ENCODE assay signal across 10 cellular contexts in genomic region chr9:4334439-4334838, GRCh38. TPM values are rescaled to one million over a fixed set of nuclear protein-coding genes. Genes with fewer than 3 reads are reported as not detected.
DNase-seq lines count a peak whose midpoint lies in the region; ATAC-seq, FAIRE-seq and TF ChIP-seq lines count a peak whose summit lies in the region.
"Had no signal": no experiment of that assay in that cellular context is flagged by ENCODE, and none has a peak within 500 bp of the region (broad histone marks: within the 10 kb centered on the region; RNA-seq: fewer than 3 reads in every experiment).

No MANE protein-coding gene starts in this region.

- no peak for TF ChIP-seq RAD21 in HepG2 (CRISPR knock-in tag; IDR thresholded peaks at IDR 0.05)

- CTCF ChIA-PET in HepG2 (lab: Yijun Ruan, JAX; ENCODE audit: low intra/inter-chr PET ratio, low total read pairs), result no interaction called here

- no peaks in the 10 kb centered on the region for H3K27me3 ChIP-seq in HepG2 (ENCODE audit: control insufficient read depth in 1 of 2, insufficient read depth in 2 of 2, low read length in 2 of 2)

- H3K79me2 ChIP-seq in HepG2 (ENCODE audit: insufficient read depth, low read length), result no peaks in the 10 kb centered on the region

- 0% methylated on average over 2 of the region's 3 CpGs for WGBS in HepG2 (ENCODE audit: low lambda C conversion rate)

- TF ChIP-seq EP300 in HepG2 (IDR thresholded peaks at IDR 0.05; ENCODE audit: low read depth in 2 of 2, low read length in 2 of 2) (no peak), HepG2 (CRISPR knock-in tag; IDR thresholded peaks at IDR 0.05; ENCODE audit: borderline replicate concordance) (no peak)

- no peaks in the 10 kb centered on the region for H4K20me1 ChIP-seq in HepG2 (ENCODE audit: insufficient read depth, low read length)

- H3K4me2 ChIP-seq in HepG2 (ENCODE audit: low read depth, low read length), result no peak overlapping the region

- no peak overlapping the region for H3K27ac ChIP-seq in HepG2 (ENCODE audit: extremely low read length, insufficient read depth, low read length)

- H3K9ac ChIP-seq in HepG2 (ENCODE audit: insufficient read depth, low read depth, low read length), result no peak overlapping the region

- TF ChIP-seq CTCF in HepG2 (CRISPR knock-in tag; IDR thresholded peaks at IDR 0.05), result no peak

- no peak overlapping the region for H3K4me3 ChIP-seq in HepG2 (replicated peaks in 1 of 3; ENCODE audit: insufficient read depth in 1 of 3, low read depth in 2 of 3, low read length in 3 of 3)

- 0 out of 2 replicates have a peak, but pooled peaks cover 8% of the 10 kb centered on the region for H3K4me1 ChIP-seq in HepG2 (ENCODE audit: insufficient read depth, low read length)

- intact Hi-C loops in HepG2 (cut with micrococcal nuclease; ENCODE audit: unreplicated experiment), result no loop called here

- POLR2A ChIA-PET in HepG2 (lab: Yijun Ruan, JAX), result no interaction called here

- H3K36me3 ChIP-seq in HepG2 (replicated peaks in 1 of 2; ENCODE audit: control insufficient read depth in 1 of 2, insufficient read depth in 2 of 2, low read length in 2 of 2), result no peaks in the 10 kb centered on the region

- no peak for FAIRE-seq in HepG2 (lab: Jason Lieb, UNC)

- ATAC-seq in HepG2, result peak; percentile 84
- ATAC-seq in HG03135 (IDR thresholded peaks at IDR 0.05; ENCODE audit: unreplicated experiment), result no peak

- BruUV-seq in HepG2 (replicated peaks; lab: Mats Ljungman, UMichigan), result no TSS peak

- no peak for TF ChIP-seq POLR2A in HepG2 (IDR thresholded peaks at IDR 0.05; ENCODE audit: insufficient read depth in 1 of 2, low read depth in 2 of 2, low read length in 2 of 2)

- H2AFZ ChIP-seq in HepG2 (ENCODE audit: low read length), result no peak overlapping the region

- no peaks in the 10 kb centered on the region for H3K9me3 ChIP-seq in HepG2 (ENCODE audit: low read length)

- DNase-seq in ACHN (peak; percentile 46), NCI-H2081 (lab: John Stamatoyannopoulos, UW) (peak; percentile 65 to 81), cerebellum (ENCODE audit: low spot score) (peak; percentile 36), HepG2 (ENCODE audit: low spot score) (peak; percentile 46), GF-D8 (lab: John Stamatoyannopoulos, UW) (no peak)
- no peak for DNase-seq in activated CD8-positive, alpha-beta memory T cell treated with anti-CD3 and anti-CD28 coated beads, Interleukin-2, amount 50 U/mL, for 4 hours
- no peak for DNase-seq in activated CD8-positive, alpha-beta memory T cell treated with anti-CD3 and anti-CD28 coated beads for 24 hours
- DNase-seq: activated gamma-delta T cell, NCI-H187 treated with DMSO at 0.1 percent for 48 hours had no signal

- in situ Hi-C loops in ACHN (cut with HindIII; ENCODE audit: low pct_ligation_motif_present, low pct_unique_long_range_greater_than_20kb, low sequenced_read_pairs), result no loop called here
- in situ Hi-C loops in HepG2 (cut with HindIII; ENCODE audit: extremely low pct_ligation_motif_present, low pct_unique_long_range_greater_than_20kb), result loop anchor here (10.0 kb wide), 1 partner anchor 600 kb away; no protein-coding TSS in a partner anchor

TF ChIP-seq in HepG2, 621 proteins besides CTCF, POLR2A, EP300 and RAD21 (continues in another document):
- no peak for TF ChIP-seq ISX (CRISPR knock-in tag; conservative IDR thresholded peaks at IDR 0.05)
- no peak for TF ChIP-seq SALL2 (CRISPR knock-in tag; IDR thresholded peaks at IDR 0.05)
- no peak for TF ChIP-seq SOX5 (CRISPR knock-in tag; IDR thresholded peaks at IDR 0.05; ENCODE audit: borderline replicate concordance)
- no peak for TF ChIP-seq MATR3 (CRISPR knock-in tag; IDR thresholded peaks at IDR 0.05)
- TF ChIP-seq NAIF1 (CRISPR knock-in tag; IDR thresholded peaks at IDR 0.05; ENCODE audit: borderline replicate concordance), result no peak
- peak; percentile 73 for TF ChIP-seq RFX1 (IDR thresholded peaks at IDR 0.05)
- no peak for TF ChIP-seq ADNP (CRISPR knock-in tag; IDR thresholded peaks at IDR 0.05)
- TF ChIP-seq ZHX1 (CRISPR knock-in tag; IDR thresholded peaks at IDR 0.05; ENCODE audit: low read depth), result no peak
- TF ChIP-seq FOSL2 (CRISPR knock-in tag; IDR thresholded peaks at IDR 0.05), result peak; percentile 54
- TF ChIP-seq RFX5 (IDR thresholded peaks at IDR 0.05; ENCODE audit: low read depth, low read length), result peak; percentile 18; the same call in 1 of the 2 replicates
- TF ChIP-seq ZNF605 (CRISPR knock-in tag; IDR thresholded peaks at IDR 0.05), result no peak
- no peak for TF ChIP-seq MNT (IDR thresholded peaks at IDR 0.05)
- TF ChIP-seq ZNF10 (CRISPR knock-in tag; IDR thresholded peaks at IDR 0.05; ENCODE audit: borderline replicate concordance, low read depth), result no peak
- TF ChIP-seq ZSCAN5A (CRISPR knock-in tag; IDR thresholded peaks at IDR 0.05; ENCODE audit: borderline replicate concordance), result no peak

RNA-seq across cellular contexts. Expression of gene GLIS3, which starts 34.6 kb away (rescaled TPM):
- total RNA-seq in cerebellum (19.7 TPM), HepG2 (2016; rRNA removed; fragmentation: Illumina TruSeq; extraction: Trizol) (0.02 TPM in 1 of 2 replicates, not detected in the other)
- 0.53 and 0.61 TPM in 2 replicates for total RNA-seq in HepG2 (2016; cell fraction: cytosol; rRNA removed; fragmentation: Illumina TruSeq; extraction: Trizol; ENCODE audit: low read depth)
- 0.07 and 0.15 TPM in 2 replicates for total RNA-seq in HepG2 (2016; cell fraction: insoluble cytoplasmic fraction; rRNA removed; fragmentation: Illumina TruSeq; extraction: Trizol)
- total RNA-seq in HepG2 (2016; cell fraction: membrane; rRNA removed; fragmentation: Illumina TruSeq; extraction: Trizol), result 0.14 and 0.40 TPM in 2 replicates
- 0.25 TPM in 1 of 2 replicates, not detected in the other for total RNA-seq in HepG2 (2016; cell fraction: nucleus; rRNA removed; fragmentation: Illumina TruSeq; extraction: Trizol)
- polyA plus RNA-seq in HepG2 (2011; rRNA removed), result 0.13 and 0.17 TPM in 2 replicates
- 0.03 and 0.04 TPM in 2 replicates for polyA plus RNA-seq in HepG2 (2011; cell fraction: cytosol; rRNA removed)
- 0.50 and 0.66 TPM in 2 replicates for polyA plus RNA-seq in HepG2 (2011; cell fraction: nucleus; rRNA removed)
- 0.47 and 0.68 TPM in 2 replicates for polyA plus RNA-seq in HepG2 (2012)
- not detected in 2 replicates for polyA plus RNA-seq in HepG2 (2016; cell fraction: cytosol; fragmentation: Illumina TruSeq; extraction: Trizol; ENCODE audit: low read depth)
- 0.10 TPM in 1 of 2 replicates, not detected in the other for polyA plus RNA-seq in HepG2 (2016; cell fraction: insoluble cytoplasmic fraction; fragmentation: Illumina TruSeq; extraction: Trizol; ENCODE audit: low read depth)
- not detected in 2 replicates for polyA plus RNA-seq in HepG2 (2016; cell fraction: membrane; fragmentation: Illumina TruSeq; extraction: Trizol; ENCODE audit: low read depth)
- not detected in 2 replicates for polyA plus RNA-seq in HepG2 (2016; cell fraction: nucleus; fragmentation: Illumina TruSeq; extraction: Trizol; ENCODE audit: insufficient read depth, low read depth)
- polyA minus RNA-seq in HepG2 (2011; rRNA and poly(A)+ RNA removed; ENCODE audit: low replicate concordance), result 2.3 and 31.4 TPM in 2 replicates
- 0.30 TPM in 1 of 2 replicates, not detected in the other for polyA minus RNA-seq in HepG2 (2011; cell fraction: cytosol; rRNA and poly(A)+ RNA removed)
- 3.9 and 4.0 TPM in 2 replicates for polyA minus RNA-seq in HepG2 (2011; cell fraction: nucleus; rRNA and poly(A)+ RNA removed)

Comparison
In these comparisons a context has a peak if more than half of its experiments do, and no peak if none do; other contexts are left out.
1. DNase-seq: peak in ACHN (single experiment), NCI-H2081 (2 of 2), cerebellum (single experiment) and HepG2 (single experiment); none in GF-D8 (single experiment), activated CD8-positive, alpha-beta memory T cell treated with anti-CD3 and anti-CD28 coated beads, Interleukin-2, amount 50 U/mL, for 4 hours (single experiment) and activated CD8-positive, alpha-beta memory T cell treated with anti-CD3 and anti-CD28 coated beads for 24 hours (single experiment).
2. RNA of gene GLIS3, which starts 34.6 kb away (total RNA-seq): 19.7 TPM in cerebellum (single experiment); 0.02 to 0.61 TPM in HepG2; every median in the first group is over 10 times any median in the second.